ENCODE assay signal across 30 cellular contexts in the genomic region with DNA sequence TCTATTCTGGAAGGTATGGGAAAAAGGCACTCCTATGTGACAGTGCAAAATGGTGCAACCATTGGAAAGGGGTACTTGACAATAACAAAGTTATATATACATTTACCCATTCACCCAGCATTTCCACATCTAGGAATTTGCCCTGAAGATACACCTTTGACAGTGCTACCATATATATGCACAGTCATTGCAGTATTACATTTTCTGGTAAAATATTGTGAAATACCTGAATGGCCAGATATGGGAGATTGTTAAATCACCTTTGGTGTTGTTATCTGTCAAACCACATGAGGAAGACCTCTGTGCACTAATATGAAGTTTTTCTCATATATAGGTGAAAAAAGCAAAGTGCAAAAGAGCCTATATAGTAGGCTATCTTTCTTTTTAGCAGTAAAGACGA.
"Had no signal": no experiment of that assay in that cellular context is flagged by ENCODE, and none has a peak within 500 bp of the region (broad histone marks: within the 10 kb centered on the region; RNA-seq: fewer than 3 reads in every experiment).

No MANE protein-coding gene starts in this region.

- H3K4me1 ChIP-seq: ascending aorta, SJSA1 had no signal

- H3K27me3 ChIP-seq: ascending aorta, body of pancreas, SJSA1 had no signal

- H3K4me1 Mint-ChIP-seq: activated naive CD8-positive, alpha-beta T cell treated with anti-CD3 and anti-CD28 coated beads, Interleukin-2, amount 50 U/mL, for 24 hours; central memory CD8-positive, alpha-beta T cell had no signal

- FAIRE-seq: RCC 7860 had no signal

- H3K27ac ChIP-seq: ascending aorta, body of pancreas, SJSA1 had no signal

- H3K27ac Mint-ChIP-seq: activated CD8-positive, alpha-beta T cell treated with anti-CD3 and anti-CD28 coated beads, Interleukin-2, amount 10 ng/mL, durations not matched to agents 7 days and 5 days; activated naive CD4-positive, alpha-beta T cell treated with anti-CD3 and anti-CD28 coated beads, Interleukin-2, amount 50 U/mL, for 72 hours; activated naive CD8-positive, alpha-beta T cell treated with anti-CD3 and anti-CD28 coated beads, Interleukin-2, amount 50 U/mL, for 24 hours; activated T-helper 1 cell treated with anti-CD3 and anti-CD28 coated beads, Interleukin-12 subunit alpha, Interleukin-12 subunit beta, Interleukin-2, Interleukin-4 antibody, amounts not matched to agents 30 ng/mL and 10 ng/mL and 1 ng/mL, durations not matched to agents 14 hours and 24 hours and 36 hours; T-helper 1 cell treated with Interleukin-12 subunit alpha and Interleukin-12 subunit beta and Interleukin-4 antibody, amounts not matched to agents 30 μg/mL and 1 μg/mL, for 36 hours; WTC11 had no signal

- H3K4me3 ChIP-seq: ascending aorta, body of pancreas, SJSA1 had no signal

- H3K9me3 ChIP-seq: ascending aorta, body of pancreas, SJSA1 had no signal

- H3K4me3 Mint-ChIP-seq: activated CD8-positive, alpha-beta T cell treated with anti-CD3 and anti-CD28 coated beads, Interleukin-2, amount 10 ng/mL, durations not matched to agents 7 days and 5 days; activated naive CD8-positive, alpha-beta T cell treated with anti-CD3 and anti-CD28 coated beads, Interleukin-2, amount 50 U/mL, for 24 hours; activated T-helper 1 cell treated with anti-CD3 and anti-CD28 coated beads, Interleukin-12 subunit alpha, Interleukin-12 subunit beta, Interleukin-2, Interleukin-4 antibody, amounts not matched to agents 30 ng/mL and 10 ng/mL and 1 ng/mL, durations not matched to agents 14 hours and 24 hours and 36 hours; central memory CD8-positive, alpha-beta T cell; T-helper 1 cell treated with Interleukin-12 subunit alpha and Interleukin-12 subunit beta and Interleukin-4 antibody, amounts not matched to agents 30 μg/mL and 1 μg/mL, for 36 hours; WTC11 had no signal

- H3K36me3 Mint-ChIP-seq: activated naive CD4-positive, alpha-beta T cell treated with anti-CD3 and anti-CD28 coated beads, Interleukin-2, amount 50 U/mL, for 72 hours; WTC11 had no signal

- H3K36me3 ChIP-seq: SJSA1 had no signal

- DNase-seq: activated CD4-positive, alpha-beta T cell treated with anti-CD3 and anti-CD28 coated beads for 48 hours; activated CD4-positive, alpha-beta T cell treated with anti-CD3 and anti-CD28 coated beads, Interleukin-2, amount 50 U/mL, for 4 hours; activated CD4-positive, CD25-positive, alpha-beta regulatory T cell treated with anti-CD3 and anti-CD28 coated beads, Interleukin-2, amount 50 U/mL, for 72 hours; activated CD8-positive, alpha-beta memory T cell treated with anti-CD3 and anti-CD28 coated beads, Interleukin-2, amount 50 U/mL, for 48 hours; activated CD8-positive, alpha-beta T cell treated with anti-CD3 and anti-CD28 coated beads, Interleukin-2, amount 10 ng/mL, durations not matched to agents 7 days and 5 days; activated effector memory CD4-positive, alpha-beta T cell treated with Interleukin-2 at 50 U/mL for 16 hours; activated naive CD4-positive, alpha-beta T cell treated with Interleukin-2 at 50 U/mL for 16 hours; activated naive CD8-positive, alpha-beta T cell treated with anti-CD3 and anti-CD28 coated beads, Interleukin-2, amount 50 U/mL, for 24 hours; activated T-cell treated with anti-CD3 and anti-CD28 coated beads, Interleukin-2, amount 50 U/mL, for 1 hour; amniotic stem cell; body of pancreas; NCI-H1092; NCI-H1417; NCI-H1930; NCI-H2171; NCI-H2227 treated with DMSO at 0.1 percent for 48 hours; NCI-H510A; NCI-H526 treated with DMSO at 0.1 percent for 48 hours; NCI-H82; SHP77; SW 1271 had no signal

- H3K9me3 Mint-ChIP-seq: activated naive CD4-positive, alpha-beta T cell treated with anti-CD3 and anti-CD28 coated beads, Interleukin-2, amount 50 U/mL, for 72 hours; activated naive CD8-positive, alpha-beta T cell treated with anti-CD3 and anti-CD28 coated beads, Interleukin-2, amount 50 U/mL, for 24 hours; activated T-helper 1 cell treated with anti-CD3 and anti-CD28 coated beads, Interleukin-12 subunit alpha, Interleukin-12 subunit beta, Interleukin-2, Interleukin-4 antibody, amounts not matched to agents 30 ng/mL and 10 ng/mL and 1 ng/mL, durations not matched to agents 14 hours and 24 hours and 36 hours; central memory CD8-positive, alpha-beta T cell; T-helper 1 cell treated with Interleukin-12 subunit alpha and Interleukin-12 subunit beta and Interleukin-4 antibody, amounts not matched to agents 30 μg/mL and 1 μg/mL, for 36 hours; WTC11 had no signal

- ATAC-seq: activated CD8-positive, alpha-beta T cell treated with anti-CD3 and anti-CD28 coated beads, Interleukin-2, amount 10 ng/mL, durations not matched to agents 7 days and 5 days; activated naive CD4-positive, alpha-beta T cell treated with anti-CD3 and anti-CD28 coated beads, Interleukin-2, amount 50 U/mL, for 72 hours; activated naive CD8-positive, alpha-beta T cell treated with anti-CD3 and anti-CD28 coated beads, Interleukin-2, amount 50 U/mL, for 24 hours; body of pancreas; SK-N-SH treated with all-trans-retinoic acid at 6 μM for 48 hours; WTC11 had no signal
